In the genomic region with DNA sequence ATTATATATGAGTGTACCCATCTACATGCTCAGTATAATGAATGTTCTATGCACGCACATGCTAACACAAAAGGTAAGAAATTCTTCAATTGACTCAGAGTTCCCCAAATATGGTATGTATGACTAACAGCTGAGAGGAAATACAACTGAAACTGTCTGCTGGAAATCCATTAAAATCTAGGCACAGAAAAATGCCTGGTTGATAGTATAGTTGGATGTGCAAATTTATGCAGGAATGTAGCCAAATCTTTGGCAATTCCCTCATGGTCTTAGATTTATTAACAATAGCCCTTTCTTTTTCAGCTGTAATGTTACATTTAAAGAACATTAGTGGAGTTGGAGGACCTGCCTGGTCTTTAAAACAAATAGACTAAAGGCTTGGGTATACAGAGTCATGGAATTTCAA, we compare ENCODE assay signal across 8 cellular contexts. TPM values are rescaled to one million over a fixed set of nuclear protein-coding genes. Genes with fewer than 3 reads are reported as not detected.
DNase-seq lines count a peak whose midpoint lies in the region; ATAC-seq, FAIRE-seq and TF ChIP-seq lines count a peak whose summit lies in the region.

No MANE protein-coding gene starts in this region.

- H3K27me3 Mint-ChIP-seq in astrocyte (ENCODE audit: low read depth, unreplicated experiment) = no peaks in the 10 kb centered on the region

- DNase-seq in GM04504 (ENCODE audit: low read depth) (peak; percentile 24), astrocyte (ENCODE audit: low read depth) (peak; percentile 89), superior temporal gyrus (ENCODE audit: extremely low spot score) (peak; percentile 75), GM19240 (ENCODE audit: insufficient read length, low spot score) (no peak), 8988T (no peak), ecto neural progenitor cell (ENCODE audit: low spot score) (no peak)

- H3K36me3 ChIP-seq in astrocyte (ENCODE audit: insufficient read depth, low read length) = peaks cover 7% of the 10 kb centered on the region

- peak overlapping the region; percentile 0 for H3K27ac ChIP-seq in astrocyte (ENCODE audit: low read depth, low read length)

- H3K27ac Mint-ChIP-seq in astrocyte (ENCODE audit: unreplicated experiment) = no peak overlapping the region

- H3K9ac ChIP-seq in astrocyte (ENCODE audit: low read length) = no peak overlapping the region

- no peaks in the 10 kb centered on the region for H3K27me3 ChIP-seq in astrocyte (ENCODE audit: insufficient read depth, low read length)

- peak; percentile 83 for ATAC-seq in GM21360 (IDR thresholded peaks at IDR 0.05; ENCODE audit: unreplicated experiment)
- peak; percentile 73 for ATAC-seq in HG03460 (IDR thresholded peaks at IDR 0.05; ENCODE audit: unreplicated experiment)

- peaks cover 92% of the 10 kb centered on the region for H3K79me2 ChIP-seq in astrocyte (ENCODE audit: insufficient read depth, low read length)

- peaks cover 29% of the 10 kb centered on the region for H3K4me1 ChIP-seq in astrocyte (ENCODE audit: insufficient read depth, low read length)

- H3K4me1 Mint-ChIP-seq in astrocyte (ENCODE audit: low read depth, unreplicated experiment) = peaks cover 27% of the 10 kb centered on the region

- H3K4me3 ChIP-seq in astrocyte (ENCODE audit: insufficient read depth, low read depth, low read length) = no peak overlapping the region

- no peaks in the 10 kb centered on the region for H3K9me3 Mint-ChIP-seq in astrocyte (ENCODE audit: unreplicated experiment)

- peak; percentile 96 for FAIRE-seq in astrocyte (lab: Jason Lieb, UNC)

- peak overlapping the region; percentile 54 for H3K4me2 ChIP-seq in astrocyte (ENCODE audit: low read length)

- no peaks in the 10 kb centered on the region for H4K20me1 ChIP-seq in astrocyte (ENCODE audit: insufficient read depth, low read length)

- no peaks in the 10 kb centered on the region for H3K9me3 ChIP-seq in astrocyte (ENCODE audit: insufficient read depth, low read depth, low read length)

- no peak for TF ChIP-seq CTCF in astrocyte (IDR thresholded peaks at IDR 0.05; ENCODE audit: insufficient read depth, low read depth, low read length)

- peak overlapping the region; percentile 21 for H3K4me3 Mint-ChIP-seq in astrocyte (ENCODE audit: unreplicated experiment)

- H2AFZ ChIP-seq in astrocyte (ENCODE audit: low read depth, low read length) = no peak overlapping the region

- no peaks in the 10 kb centered on the region for H3K36me3 Mint-ChIP-seq in astrocyte (ENCODE audit: low read depth, unreplicated experiment)

RNA-seq across cellular contexts. Expression of a gene that starts 5.5 kb away (rescaled TPM):
- total RNA-seq in astrocyte = 69.8 and 80.8 TPM in 2 replicates

Comparison
In these comparisons a context has a peak if more than half of its experiments do, and no peak if none do; other contexts are left out.
1. DNase-seq: peak in GM04504 (single experiment), astrocyte (single experiment) and superior temporal gyrus (single experiment); none in GM19240 (single experiment), 8988T (single experiment) and ecto neural progenitor cell (single experiment).